ENCODE assay signal across 8 cellular contexts in the genomic region with DNA sequence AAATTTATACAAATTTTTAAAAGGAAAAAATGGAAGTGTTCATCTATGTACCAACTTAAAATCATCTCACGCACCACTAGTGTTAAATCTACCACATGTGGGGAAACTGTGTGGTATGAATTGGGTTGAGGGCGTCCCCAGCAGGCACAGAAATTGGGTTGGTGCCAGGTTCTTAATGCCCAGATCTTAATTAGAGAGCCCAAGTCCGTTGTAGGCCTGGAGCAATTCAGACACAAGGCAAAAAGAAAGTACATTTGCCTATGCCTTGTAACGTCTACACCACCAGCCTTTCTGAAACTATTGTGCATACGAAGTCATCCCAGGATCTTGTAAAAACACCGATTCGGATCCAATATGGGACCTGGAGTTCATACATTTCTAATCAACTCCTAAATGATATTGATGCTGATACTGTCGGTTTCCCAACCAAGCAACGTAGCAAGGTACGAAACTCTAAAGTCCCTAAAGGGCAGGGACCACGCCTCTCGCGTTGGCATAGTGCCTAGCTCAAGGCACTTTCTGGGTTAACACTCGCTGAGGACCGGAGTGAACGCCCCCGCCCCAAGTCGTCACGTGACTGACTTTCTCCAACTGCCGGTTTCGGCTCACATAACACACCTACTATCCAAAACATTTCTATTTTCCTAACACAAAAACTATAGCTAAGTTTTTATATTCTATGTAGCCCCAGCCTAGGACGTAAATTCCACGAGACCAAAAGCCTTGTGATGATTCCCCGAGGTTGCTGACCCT. TPM values are rescaled to one million over a fixed set of nuclear protein-coding genes. Genes with fewer than 3 reads are reported as not detected.
A peak's percentile ranks its signal among the peaks of the same experiment; 100 is the strongest.
DNase-seq lines count a peak whose midpoint lies in the region; ATAC-seq and TF ChIP-seq lines count a peak whose summit lies in the region.

No MANE protein-coding gene starts in this region.

- H3K4me3 ChIP-seq in HUES64 (ENCODE audit: low read length) (peak overlapping the region; percentile 90), fibroblast of villous mesenchyme (ENCODE audit: low read depth, low read length) (peak overlapping the region; percentile 96), neuron (ENCODE audit: low read length) (peak overlapping the region; percentile 92)

- peak overlapping the region; percentile 98 for H3K9ac ChIP-seq in HUES64 (ENCODE audit: low read depth, low read length)

- H3K27me3 ChIP-seq in HUES64 (ENCODE audit: insufficient read depth, low read length) (no peaks in the 10 kb centered on the region), neuron (ENCODE audit: insufficient read depth, low read length) (no peaks in the 10 kb centered on the region)

- peak; percentile 66 for DNase-seq in COLO829 (ENCODE audit: low spot score)
- peak; percentile 54 for DNase-seq in RPMI7951 (ENCODE audit: low read depth)
- peak; percentile 93 for DNase-seq in activated effector memory CD4-positive, alpha-beta T cell treated with anti-CD3 and anti-CD28 coated beads, Interleukin-2, amount 50 U/mL, for 16 hours
- DNase-seq in fibroblast of villous mesenchyme (ENCODE audit: low read depth): peak; percentile 68
- peak in 34 of 49 donors; percentile 21 to 87 (median 47) for DNase-seq in substantia nigra (lab: John Stamatoyannopoulos, UW)

- peak overlapping the region; percentile 60 for H2AFZ ChIP-seq in neuron (ENCODE audit: low read depth, low read length)

- peak; percentile 34 for ATAC-seq in GM21381 (IDR thresholded peaks at IDR 0.05; ENCODE audit: unreplicated experiment)

- H3K4me1 ChIP-seq in HUES64 (ENCODE audit: insufficient read depth, low read length): peaks cover 7% of the 10 kb centered on the region; the same call in 1 of the 2 replicates
- H3K4me1 ChIP-seq in neuron (ENCODE audit: insufficient read depth, low read length): peaks cover 16% of the 10 kb centered on the region

- peak overlapping the region; percentile 93; the same call in 1 of the 2 replicates for H3K27ac ChIP-seq in HUES64 (ENCODE audit: low read depth, low read length)
- peak overlapping the region; percentile 98 for H3K27ac ChIP-seq in substantia nigra (ENCODE audit: low read depth, low read length, poor library complexity, severe bottlenecking)

- H3K36me3 ChIP-seq in HUES64 (ENCODE audit: insufficient read depth, low read length): peaks cover 13% of the 10 kb centered on the region
- H3K36me3 ChIP-seq in neuron (ENCODE audit: insufficient read depth, low read length): peaks cover 12% of the 10 kb centered on the region

- no peaks in the 10 kb centered on the region for H3K9me3 ChIP-seq in HUES64 (ENCODE audit: insufficient read depth, low read depth, low read length)
- no peaks in the 10 kb centered on the region for H3K9me3 ChIP-seq in neuron (ENCODE audit: low read length)

- no peak for TF ChIP-seq CTCF in fibroblast of villous mesenchyme (IDR thresholded peaks at IDR 0.05; ENCODE audit: insufficient read depth, low read depth, low read length)

- WGBS in HUES64: 5% methylated on average over 23 of the region's 24 CpGs

RNA-seq across cellular contexts. Expression of a gene that starts 0.9 kb away (rescaled TPM):
- polyA plus RNA-seq in HUES64 (2013, experiment 1 of 2): 140 TPM
- polyA plus RNA-seq in HUES64 (2013, experiment 2 of 2): 145 TPM
- 95.0 and 102 TPM in 2 replicates for total RNA-seq in RPMI7951 (2014; rRNA removed; shearing (Covaris generic))
- total RNA-seq in fibroblast of villous mesenchyme: 148 and 225 TPM in 2 replicates

RNA-seq across cellular contexts. Expression of a gene that starts 48.7 kb away (rescaled TPM):
- not detected for polyA plus RNA-seq in HUES64 (2013, experiment 1 of 2)
- polyA plus RNA-seq in HUES64 (2013, experiment 2 of 2): not detected
- not detected in 2 replicates for total RNA-seq in RPMI7951 (2014; rRNA removed; shearing (Covaris generic))
- not detected in 2 replicates for total RNA-seq in fibroblast of villous mesenchyme

RNA-seq across cellular contexts. Expression of a gene that starts 55.7 kb away (rescaled TPM):
- polyA plus RNA-seq in HUES64 (2013, experiment 1 of 2): 10.3 TPM
- polyA plus RNA-seq in HUES64 (2013, experiment 2 of 2): 9.5 TPM
- total RNA-seq in RPMI7951 (2014; rRNA removed; shearing (Covaris generic)): 13.1 and 13.3 TPM in 2 replicates
- total RNA-seq in fibroblast of villous mesenchyme: 18.4 and 19.0 TPM in 2 replicates

Comparison
In these comparisons a context has a peak if more than half of its experiments do, and no peak if none do; other contexts are left out.
1. Peak in every context shown above with its lines: DNase-seq, ATAC-seq, H3K4me3 ChIP-seq and H3K27ac ChIP-seq.